In the genomic region with DNA sequence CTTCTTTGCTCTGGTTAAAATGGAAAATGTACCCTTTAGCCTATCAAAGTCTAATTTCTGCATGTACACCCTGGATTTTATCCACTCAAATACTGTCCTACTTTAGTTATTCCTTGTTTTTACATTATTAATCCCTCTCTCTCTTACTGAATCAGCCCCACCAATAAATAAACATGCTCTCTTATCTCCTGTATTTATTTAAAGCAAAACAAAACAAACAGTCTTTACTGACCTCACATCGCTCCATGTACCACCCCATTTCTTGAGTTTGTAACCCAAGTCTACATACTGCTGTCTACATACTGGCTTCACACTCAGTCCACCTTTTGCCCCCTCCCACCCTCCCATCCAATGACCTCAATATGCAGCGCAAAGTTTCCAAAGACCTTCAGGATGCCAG, we compare ENCODE assay signal across 35 cellular contexts.
"Had no signal": no experiment of that assay in that cellular context is flagged by ENCODE, and none has a peak within 500 bp of the region (broad histone marks: within the 10 kb centered on the region; RNA-seq: fewer than 3 reads in every experiment).

No MANE protein-coding gene starts in this region.

- H3K9me3 ChIP-seq: MG63 had no signal

- H3K4me3 ChIP-seq: MG63 had no signal

- H3K4me2 ChIP-seq: KMS-11 had no signal

- H3K36me3 ChIP-seq: MG63 had no signal

- H3K27ac ChIP-seq: KMS-11 had no signal

- H3K9ac ChIP-seq: KMS-11 had no signal

- DNase-seq: Karpas-422, Kasumi-1, KG1, MG63, MM.1S, MV-4-11, NCI-H1048, NCI-H1092, NCI-H1092 treated with DMSO at 0.1 percent for 48 hours, NCI-H1105, NCI-H1105 treated with DMSO at 0.1 percent for 48 hours, NCI-H1417, NCI-H1417 treated with DMSO at 0.1 percent for 48 hours, NCI-H1436, NCI-H1436 treated with DMSO at 0.1 percent for 48 hours, NCI-H146, NCI-H1694, NCI-H1694 treated with DMSO at 0.1 percent for 48 hours, NCI-H187, NCI-H187 treated with DMSO at 0.1 percent for 48 hours, NCI-H1930, NCI-H2029, NCI-H2029 treated with DMSO at 0.1 percent for 48 hours, NCI-H2081, NCI-H2081 treated with DMSO at 0.1 percent for 48 hours, NCI-H2107, NCI-H2171, NCI-H2171 treated with DMSO at 0.1 percent for 48 hours, NCI-H2227 treated with DMSO at 0.1 percent for 48 hours, NCI-H226, NCI-H345, NCI-H446, NCI-H446 treated with DMSO at 0.1 percent for 48 hours, NCI-H510A had no signal
